In genomic region chr4:122091836-122092235, GRCh38 we compare ENCODE assay signal across 28 cellular contexts.
"Had no signal": no experiment of that assay in that cellular context is flagged by ENCODE, and none has a peak within 500 bp of the region (broad histone marks: within the 10 kb centered on the region; RNA-seq: fewer than 3 reads in every experiment).

No MANE protein-coding gene starts in this region.

- H3K27me3 ChIP-seq: stomach, testis, thyroid gland, tibial artery, tibial nerve, transverse colon, upper lobe of left lung, upper lobe of right lung, uterus, vagina had no signal

- H3K27ac ChIP-seq: stomach, suprapubic skin, testis, thoracic aorta, thyroid gland, tibial artery, tibial nerve, transverse colon, upper lobe of left lung, upper lobe of right lung, uterus, vagina had no signal

- H3K36me3 ChIP-seq: stomach, suprapubic skin, thoracic aorta, thyroid gland, tibial artery, tibial nerve, transverse colon, upper lobe of left lung, upper lobe of right lung, uterus, vagina had no signal

- H3K36me3 Mint-ChIP-seq: stimulated activated effector memory CD8-positive, alpha-beta T cell treated with anti-CD3 and anti-CD28 coated beads, Interleukin-12 subunit alpha, Interleukin-12 subunit beta, amount 100 ng/mL, for 72 hours; stimulated activated memory B cell treated with anti-CD40 and anti-IgM and Interleukin-4, amounts not matched to agents 10 μg/mL and 1 μg/mL and 100 μg/mL, for 72 hours; stimulated activated naive B cell treated with anti-CD40 and anti-IgM and Interleukin-4, amounts not matched to agents 10 μg/mL and 1 μg/mL and 100 μg/mL, for 72 hours; type B pancreatic cell had no signal

- DNase-seq: stimulated activated CD4-positive, alpha-beta T cell treated with anti-CD3 and anti-CD28 coated beads, Interleukin-2, amount 100 ng/mL, for 48 hours; stimulated activated CD4-positive, alpha-beta T cell treated with anti-CD3 and anti-CD28 coated beads, Interleukin-4, amount 100 ng/mL, for 1 hour; stimulated activated CD4-positive, alpha-beta T cell treated with anti-CD3 and anti-CD28 coated beads, Interleukin-4, amount 100 ng/mL, for 24 hours; stimulated activated CD4-positive, alpha-beta T cell treated with anti-CD3 and anti-CD28 coated beads, Interleukin-4, amount 100 ng/mL, for 4 hours; stimulated activated CD8-positive, alpha-beta memory T cell treated with anti-CD3 and anti-CD28 coated beads, Interleukin-4, amount 100 ng/mL, for 48 hours; stimulated activated naive B cell treated with anti-CD40 and anti-IgM and Interleukin-4, amounts not matched to agents 10 μg/mL and 1 μg/mL and 100 μg/mL, for 72 hours; stimulated activated naive CD4-positive, alpha-beta T cell; stimulated activated naive CD4-positive, alpha-beta T cell treated with Interleukin-2 at 50 U/mL for 16 hours; stimulated activated naive CD8-positive, alpha-beta T cell treated with anti-CD3 and anti-CD28 coated beads, Interleukin-15, amount 100 ng/mL, for 72 hours; stimulated activated naive CD8-positive, alpha-beta T cell treated with anti-CD3 and anti-CD28 coated beads, Interleukin-15, Interleukin-2, amounts not matched to agents 100 U/mL and 50 U/mL, for 24 hours; stomach; substantia nigra; testis; tibial artery; transverse colon; trophoblast cell; upper lobe of right lung; uterus had no signal

- H3K27me3 Mint-ChIP-seq: stimulated activated naive CD8-positive, alpha-beta T cell treated with anti-CD3 and anti-CD28 coated beads, Interleukin-15, amount 100 ng/mL, for 72 hours had no signal

- ATAC-seq: stimulated activated effector memory CD8-positive, alpha-beta T cell treated with anti-CD3 and anti-CD28 coated beads, Interleukin-12 subunit alpha, Interleukin-12 subunit beta, amount 100 ng/mL, for 72 hours; stimulated activated memory B cell treated with anti-CD40 and anti-IgM and Interleukin-4, amounts not matched to agents 10 μg/mL and 1 μg/mL and 100 μg/mL, for 72 hours; stimulated activated naive B cell treated with anti-CD40 and anti-IgM and Interleukin-4, amounts not matched to agents 10 μg/mL and 1 μg/mL and 100 μg/mL, for 72 hours; stimulated activated naive CD8-positive, alpha-beta T cell treated with anti-CD3 and anti-CD28 coated beads, Interleukin-15, amount 100 ng/mL, for 72 hours; stimulated activated naive CD8-positive, alpha-beta T cell treated with anti-CD3 and anti-CD28 coated beads, Interleukin-15, Interleukin-2, amounts not matched to agents 100 U/mL and 50 U/mL, for 24 hours had no signal

- H3K9me3 Mint-ChIP-seq: stimulated activated effector memory CD8-positive, alpha-beta T cell treated with anti-CD3 and anti-CD28 coated beads, Interleukin-12 subunit alpha, Interleukin-12 subunit beta, amount 100 ng/mL, for 72 hours; stimulated activated naive CD8-positive, alpha-beta T cell treated with anti-CD3 and anti-CD28 coated beads, Interleukin-15, amount 100 ng/mL, for 72 hours; stimulated activated naive CD8-positive, alpha-beta T cell treated with anti-CD3 and anti-CD28 coated beads, Interleukin-15, Interleukin-2, amounts not matched to agents 100 ng/mL and 50 ng/mL, for 24 hours; type B pancreatic cell had no signal

- H3K4me1 Mint-ChIP-seq: stimulated activated effector memory CD8-positive, alpha-beta T cell treated with anti-CD3 and anti-CD28 coated beads, Interleukin-12 subunit alpha, Interleukin-12 subunit beta, amount 100 ng/mL, for 72 hours; stimulated activated memory B cell treated with anti-CD40 and anti-IgM and Interleukin-4, amounts not matched to agents 10 μg/mL and 1 μg/mL and 100 μg/mL, for 72 hours; stimulated activated naive B cell treated with anti-CD40 and anti-IgM and Interleukin-4, amounts not matched to agents 10 μg/mL and 1 μg/mL and 100 μg/mL, for 72 hours; stimulated activated naive CD8-positive, alpha-beta T cell treated with anti-CD3 and anti-CD28 coated beads, Interleukin-15, amount 100 ng/mL, for 72 hours had no signal

- H3K27ac Mint-ChIP-seq: stimulated activated effector memory CD8-positive, alpha-beta T cell treated with anti-CD3 and anti-CD28 coated beads, Interleukin-12 subunit alpha, Interleukin-12 subunit beta, amount 100 ng/mL, for 72 hours; stimulated activated memory B cell treated with anti-CD40 and anti-IgM and Interleukin-4, amounts not matched to agents 10 μg/mL and 1 μg/mL and 100 μg/mL, for 72 hours; stimulated activated naive CD8-positive, alpha-beta T cell treated with anti-CD3 and anti-CD28 coated beads, Interleukin-15, amount 100 ng/mL, for 72 hours; stimulated activated naive CD8-positive, alpha-beta T cell treated with anti-CD3 and anti-CD28 coated beads, Interleukin-15, Interleukin-2, amounts not matched to agents 100 ng/mL and 50 ng/mL, for 24 hours; type B pancreatic cell had no signal

- H3K9me3 ChIP-seq: stomach, suprapubic skin, testis, thoracic aorta, thyroid gland, tibial artery, tibial nerve, transverse colon, upper lobe of left lung, upper lobe of right lung, uterus, vagina had no signal

- H3K4me1 ChIP-seq: suprapubic skin, testis, tibial nerve, transverse colon, upper lobe of right lung, uterus, vagina had no signal

- H3K4me3 Mint-ChIP-seq: stimulated activated effector memory CD8-positive, alpha-beta T cell treated with anti-CD3 and anti-CD28 coated beads, Interleukin-12 subunit alpha, Interleukin-12 subunit beta, amount 100 ng/mL, for 72 hours; stimulated activated memory B cell treated with anti-CD40 and anti-IgM and Interleukin-4, amounts not matched to agents 10 μg/mL and 1 μg/mL and 100 μg/mL, for 72 hours; stimulated activated naive B cell treated with anti-CD40 and anti-IgM and Interleukin-4, amounts not matched to agents 10 μg/mL and 1 μg/mL and 100 μg/mL, for 72 hours; stimulated activated naive CD8-positive, alpha-beta T cell treated with anti-CD3 and anti-CD28 coated beads, Interleukin-15, amount 100 ng/mL, for 72 hours; stimulated activated naive CD8-positive, alpha-beta T cell treated with anti-CD3 and anti-CD28 coated beads, Interleukin-15, Interleukin-2, amounts not matched to agents 100 ng/mL and 50 ng/mL, for 24 hours; type B pancreatic cell had no signal

- H3K4me3 ChIP-seq: stomach, suprapubic skin, testis, thoracic aorta, thyroid gland, tibial artery, tibial nerve, transverse colon, upper lobe of left lung, upper lobe of right lung, uterus, vagina had no signal
